Comparison of ENCODE assay signal across 8 cellular contexts in genomic region chr20:50464026-50464724, GRCh38. TPM values are rescaled to one million over a fixed set of nuclear protein-coding genes. Genes with fewer than 3 reads are reported as not detected.
DNase-seq lines count a peak whose midpoint lies in the region; ATAC-seq and TF ChIP-seq lines count a peak whose summit lies in the region.

No MANE protein-coding gene starts in this region.

- peak overlapping the region; percentile 76; the same call in 1 of the 2 replicates for H2BK120ac ChIP-seq in IMR-90 (ENCODE audit: low read depth, low read length)

- H3K27me3 ChIP-seq in IMR-90 (ENCODE audit: control insufficient read depth, insufficient read depth, low read length) (no peaks in the 10 kb centered on the region), cardiac muscle cell (no peaks in the 10 kb centered on the region)

- 39% methylated on average over 8 of the region's 21 CpGs; no CpG with 5 or more reads in 1 of the 2 experiments for WGBS in IMR-90 (ENCODE audit: extremely low coverage in 2 of 2, insufficient read length in 1 of 2), 2 experiments

- H2BK15ac ChIP-seq in IMR-90 (ENCODE audit: low read depth, low read length): peak overlapping the region; percentile 13; the same call in 1 of the 3 replicates

- peak overlapping the region; percentile 58 for H2AK9ac ChIP-seq in IMR-90 (replicated peaks; ENCODE audit: low read depth, low read length, poor library complexity)

- no peak for TF ChIP-seq POLR2A in IMR-90 (IDR thresholded peaks at IDR 0.05; ENCODE audit: low read depth, low read length)

- peak overlapping the region; percentile 38; the same call in 1 of the 2 replicates for H2AK5ac ChIP-seq in IMR-90 (ENCODE audit: low read depth, low read length)

- DNase-seq in NCI-H1092 treated with DMSO at 0.1 percent for 48 hours (lab: John Stamatoyannopoulos, UW) (peak; percentile 23), NCI-H1092 (lab: John Stamatoyannopoulos, UW) (no peak), IMR-90 (peak; percentile 49), SK-N-MC (ENCODE audit: low read depth, low spot score) (no peak), cardiac muscle cell (ENCODE audit: low read depth in 1 of 2, low spot score in 1 of 2) (peak; percentile 61 to 68), putamen (ENCODE audit: low spot score) (peak; percentile 44)
- peak; percentile 67 to 69 for DNase-seq in activated naive CD4-positive, alpha-beta T cell treated with anti-CD3 and anti-CD28 coated beads, Interleukin-2, amount 50 U/mL, for 72 hours (ENCODE audit: low spot score in 2 of 2)

- intact Hi-C loops in IMR-90 (cut with micrococcal nuclease): loop anchor here (1.0 to 10.0 kb wide), 7 partner anchors 62 to 281 kb away; partner anchors contain the start of gene CEBPB

- H3K4me2 ChIP-seq in IMR-90 (ENCODE audit: low read depth, low read length): peak overlapping the region; percentile 41; the same call in 1 of the 2 replicates

- no peak overlapping the region for H2AFZ ChIP-seq in IMR-90 (replicated peaks; ENCODE audit: low read length, poor library complexity)

- peak overlapping the region; percentile 17 for H3K4ac ChIP-seq in IMR-90 (ENCODE audit: low read depth, low read length)

- no peak overlapping the region for H3K56ac ChIP-seq in IMR-90 (ENCODE audit: extremely low read depth, insufficient read depth, low read length)

- no peak overlapping the region for H3K27ac Mint-ChIP-seq in activated naive CD4-positive, alpha-beta T cell treated with anti-CD3 and anti-CD28 coated beads, Interleukin-2, amount 50 U/mL, for 72 hours

- H3K14ac ChIP-seq in IMR-90 (replicated peaks; ENCODE audit: low read depth, low read length): no peak overlapping the region

- H2BK5ac ChIP-seq in IMR-90 (ENCODE audit: low read depth, low read length, poor library complexity, severe bottlenecking): no peak overlapping the region

- no peaks in the 10 kb centered on the region for H4K20me1 ChIP-seq in IMR-90 (ENCODE audit: insufficient read depth, low read length)

- H4K8ac ChIP-seq in IMR-90 (ENCODE audit: low read depth in 2 of 2, low read length in 2 of 2): peak overlapping the region in 1 of 2 experiments; percentile 26; a peak in 1 of 4 replicates

- POLR2A ChIA-PET in IMR-90 (lab: Charles Lee; ENCODE audit: unreplicated experiment): no interaction called here

- H3K4me1 ChIP-seq in IMR-90 (ENCODE audit: control insufficient read depth, insufficient read depth, low read length): peaks cover 13% of the 10 kb centered on the region
- H3K4me1 ChIP-seq in cardiac muscle cell (ENCODE audit: low read depth): peaks cover 6% of the 10 kb centered on the region

- no peak overlapping the region for H3K18ac ChIP-seq in IMR-90 (ENCODE audit: low read depth, low read length)

- H3K9ac ChIP-seq in IMR-90 (ENCODE audit: low read depth, low read length): no peak overlapping the region
- no peak overlapping the region for H3K9ac ChIP-seq in SK-N-MC (ENCODE audit: insufficient read length)

- H4K5ac ChIP-seq in IMR-90 (ENCODE audit: low read depth, low read length): peak overlapping the region; percentile 17; the same call in 1 of the 2 replicates

- H3K36me3 ChIP-seq in IMR-90 (ENCODE audit: control insufficient read depth, insufficient read depth, low read length) (no peaks in the 10 kb centered on the region), SK-N-MC (ENCODE audit: insufficient read depth, low read length) (no peaks in the 10 kb centered on the region), cardiac muscle cell (no peaks in the 10 kb centered on the region)

- peak overlapping the region; percentile 3; the same call in 1 of the 2 replicates for H4K91ac ChIP-seq in IMR-90 (ENCODE audit: insufficient read depth, low read depth, low read length)

- in situ Hi-C loops in IMR-90 (cut with MboI; ENCODE audit: low sequenced_read_pairs): loop anchor here (5.0 to 10.0 kb wide), 3 partner anchors 113 to 281 kb away; no protein-coding TSS in a partner anchor

- ATAC-seq in IMR-90 (ENCODE audit: low read depth) (peak; percentile 85), GM21786 (IDR thresholded peaks at IDR 0.05; ENCODE audit: unreplicated experiment) (no peak)
- peak; percentile 75 to 83 for ATAC-seq in activated naive CD4-positive, alpha-beta T cell treated with anti-CD3 and anti-CD28 coated beads, Interleukin-2, amount 50 U/mL, for 72 hours

- no peaks in the 10 kb centered on the region for H3K36me3 Mint-ChIP-seq in activated naive CD4-positive, alpha-beta T cell treated with anti-CD3 and anti-CD28 coated beads, Interleukin-2, amount 50 U/mL, for 72 hours

- TF ChIP-seq CTCF in IMR-90 (conservative IDR thresholded peaks at IDR 0.05; ENCODE audit: low read depth, low read length) (peak; percentile 75), cardiac muscle cell (IDR thresholded peaks at IDR 0.05; ENCODE audit: low read depth, low read length) (peak; percentile 74)

- H3K4me3 ChIP-seq in IMR-90 (ENCODE audit: insufficient read depth, low read depth, low read length) (no peak overlapping the region), SK-N-MC (peak overlapping the region; percentile 48), cardiac muscle cell (no peak overlapping the region)

- no peak overlapping the region for H3K23ac ChIP-seq in IMR-90 (ENCODE audit: low read depth, low read length)

- no peaks in the 10 kb centered on the region for H3K9me1 ChIP-seq in IMR-90 (ENCODE audit: insufficient read depth, low read length)

- BruUV-seq in IMR-90 (replicated peaks; lab: Mats Ljungman, UMichigan): no TSS peak

- peaks cover 0 to 4% of the 10 kb centered on the region in 2 experiments; a peak in 2 of 4 replicates for H3K79me1 ChIP-seq in IMR-90 (ENCODE audit: low read depth in 1 of 2, low read length in 2 of 2)

- peak overlapping the region; percentile 36 for H2BK20ac ChIP-seq in IMR-90 (ENCODE audit: low read depth, low read length)

- dilution Hi-C loops in IMR-90 (cut with HindIII; ENCODE audit: low sequenced_read_pairs, unreplicated experiment): no loop called here

- H3K9me3 ChIP-seq in IMR-90 (ENCODE audit: control insufficient read depth, insufficient read depth, low read length) (no peaks in the 10 kb centered on the region), SK-N-MC (ENCODE audit: low read depth, low read length) (no peaks in the 10 kb centered on the region), cardiac muscle cell (ENCODE audit: low read depth) (no peaks in the 10 kb centered on the region)

- H3K9me3 Mint-ChIP-seq in activated naive CD4-positive, alpha-beta T cell treated with anti-CD3 and anti-CD28 coated beads, Interleukin-2, amount 50 U/mL, for 72 hours: no peaks in the 10 kb centered on the region

- TF ChIP-seq RAD21 in IMR-90 (IDR thresholded peaks at IDR 0.05; ENCODE audit: low read length): peak; percentile 82

- CTCF ChIA-PET in IMR-90 (lab: Yijun Ruan, JAX): interaction anchor here (0.7 to 1.9 kb wide), 6 partner anchors 18 to 279 kb away, joined by 3 to 12 read pairs (median 3); no protein-coding TSS in a partner anchor

- H3K27ac ChIP-seq in IMR-90 (ENCODE audit: insufficient read depth, low read length): 0 out of 2 replicates have a peak overlapping the region, but pooled peaks have one; percentile 0
- no peak overlapping the region for H3K27ac ChIP-seq in SK-N-MC
- no peak overlapping the region for H3K27ac ChIP-seq in cardiac muscle cell

TF ChIP-seq in IMR-90, 13 proteins besides CTCF, POLR2A, EP300 and RAD21:
- TF ChIP-seq FOS (IDR thresholded peaks at IDR 0.05; ENCODE audit: low read depth, low read length) (no peak), CEBPB (IDR thresholded peaks at IDR 0.05; ENCODE audit: low read depth, low read length) (peak; percentile 61; the same call in 1 of the 2 replicates), SMC3 (IDR thresholded peaks at IDR 0.05; ENCODE audit: low read depth, low read length) (peak; percentile 82), MAZ (IDR thresholded peaks at IDR 0.05; ENCODE audit: borderline replicate concordance, low read depth, low read length) (0 out of 2 replicates have a peak, but pooled peaks have one; percentile 23)

RNA-seq across cellular contexts. Expression of gene PTPN1, which starts 46.0 kb away (rescaled TPM):
- 31.7 and 38.0 TPM in 2 replicates for total RNA-seq in IMR-90 (2012; rRNA removed)
- 37.1 and 37.4 TPM in 2 replicates for polyA plus RNA-seq in IMR-90 (2012; rRNA removed)
- 27.3 and 29.6 TPM in 2 replicates for polyA plus RNA-seq in IMR-90 (2012; cell fraction: cytosol; rRNA removed)
- polyA plus RNA-seq in IMR-90 (2012; cell fraction: nucleus; rRNA removed; ENCODE audit: low replicate concordance): 35.3 and 62.9 TPM in 2 replicates
- total RNA-seq in activated naive CD4-positive, alpha-beta T cell treated with anti-CD3 and anti-CD28 coated beads, Interleukin-2, amount 50 U/mL, for 72 hours: 100 to 1,000 TPM in 1 of 2 donors, 10 to 100 TPM in 1; 52.6 to 113 TPM
- total RNA-seq in cardiac muscle cell: 28.3 and 29.4 TPM in 2 replicates
- 19.4 and 22.7 TPM in 2 replicates for polyA plus RNA-seq in cardiac muscle cell

Comparison
In these comparisons a context has a peak if more than half of its experiments do, and no peak if none do; other contexts are left out.
1. DNase-seq: peak in NCI-H1092 treated with DMSO at 0.1 percent for 48 hours (single experiment), IMR-90 (single experiment), activated naive CD4-positive, alpha-beta T cell treated with anti-CD3 and anti-CD28 coated beads, Interleukin-2, amount 50 U/mL, for 72 hours (2 of 2), cardiac muscle cell (2 of 2) and putamen (single experiment); none in NCI-H1092 (single experiment) and SK-N-MC (single experiment).